In the genomic region with DNA sequence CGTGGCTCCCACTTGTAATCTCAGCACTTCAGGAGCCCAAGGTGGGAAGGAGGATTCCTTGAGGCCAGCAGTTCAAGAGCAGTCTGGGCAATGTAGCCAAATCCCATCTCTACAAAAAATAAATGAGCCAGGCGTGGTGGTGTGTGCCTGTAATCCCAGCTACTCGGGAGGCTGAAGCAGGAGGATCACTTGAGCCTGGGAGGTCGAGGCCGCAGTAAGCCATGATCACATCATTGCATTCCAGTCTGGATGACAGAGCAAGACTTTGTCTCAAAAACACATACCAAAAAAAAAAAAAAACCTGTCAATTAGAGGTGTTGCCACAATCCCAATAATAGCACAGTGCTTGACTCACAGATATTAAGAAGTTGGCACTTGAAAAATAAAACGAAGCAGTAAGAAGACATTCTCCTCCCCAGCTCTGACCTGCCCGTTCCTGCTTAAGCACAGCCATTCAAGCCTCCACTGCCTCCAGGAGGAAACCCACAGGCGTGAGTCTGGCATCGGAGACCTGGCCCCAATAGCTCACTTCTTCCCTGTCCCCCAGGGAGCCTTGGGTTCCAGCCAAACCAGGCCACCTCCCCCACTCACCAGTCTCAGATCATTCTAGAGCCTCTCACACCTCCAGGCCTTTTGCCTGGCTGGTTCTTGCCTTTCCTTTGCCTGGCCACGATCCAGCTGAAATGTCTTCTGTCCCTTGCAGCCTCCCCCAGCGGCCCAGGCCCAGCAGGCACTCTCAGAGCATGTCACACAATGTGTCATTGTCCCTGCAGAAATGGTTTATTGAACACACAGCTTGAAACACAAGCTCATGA, we compare ENCODE assay signal across 1 cellular context.
TF ChIP-seq lines count a peak whose summit lies in the region.

No MANE protein-coding gene starts in this region.

TF ChIP-seq in GM23338, 12 proteins besides CTCF, POLR2A, EP300 and RAD21 (continued from another document):
- TF ChIP-seq ZNF331 (CRISPR knock-in tag; IDR thresholded peaks at IDR 0.05; ENCODE audit: low read depth) (no peak), ZNF462 (CRISPR knock-in tag; IDR thresholded peaks at IDR 0.05) (no peak), CREB1 (CRISPR knock-in tag; IDR thresholded peaks at IDR 0.05; ENCODE audit: low read depth) (no peak), STAT1 (IDR thresholded peaks at IDR 0.05; ENCODE audit: unreplicated experiment) (no peak), EZH2 (IDR thresholded peaks at IDR 0.05; ENCODE audit: low read depth, unreplicated experiment) (no peak), EZH2phosphoT487 (IDR thresholded peaks at IDR 0.05; ENCODE audit: unreplicated experiment) (no peak)
